ENCODE assay signal across 27 cellular contexts in genomic region chr2:61862085-61862484, GRCh38.
"Had no signal": no experiment of that assay in that cellular context is flagged by ENCODE, and none has a peak within 500 bp of the region (broad histone marks: within the 10 kb centered on the region; RNA-seq: fewer than 3 reads in every experiment).

No MANE protein-coding gene starts in this region.

- DNase-seq: stimulated activated CD4-positive, alpha-beta T cell treated with anti-CD3 and anti-CD28 coated beads, Interleukin-2, amount 100 ng/mL, for 48 hours; stimulated activated CD4-positive, alpha-beta T cell treated with anti-CD3 and anti-CD28 coated beads, Interleukin-4, amount 100 ng/mL, for 1 hour; stimulated activated CD4-positive, alpha-beta T cell treated with anti-CD3 and anti-CD28 coated beads, Interleukin-4, amount 100 ng/mL, for 24 hours; stimulated activated CD4-positive, alpha-beta T cell treated with anti-CD3 and anti-CD28 coated beads, Interleukin-4, amount 100 ng/mL, for 4 hours; stimulated activated CD8-positive, alpha-beta memory T cell treated with anti-CD3 and anti-CD28 coated beads, Interleukin-4, amount 100 ng/mL, for 48 hours; stimulated activated naive B cell treated with anti-CD40 and anti-IgM and Interleukin-4, amounts not matched to agents 10 μg/mL and 1 μg/mL and 100 μg/mL, for 72 hours; stimulated activated naive CD4-positive, alpha-beta T cell; stimulated activated naive CD4-positive, alpha-beta T cell treated with Interleukin-2 at 50 U/mL for 16 hours; stimulated activated naive CD8-positive, alpha-beta T cell treated with anti-CD3 and anti-CD28 coated beads, Interleukin-15, amount 100 ng/mL, for 72 hours; stimulated activated naive CD8-positive, alpha-beta T cell treated with anti-CD3 and anti-CD28 coated beads, Interleukin-15, Interleukin-2, amounts not matched to agents 100 U/mL and 50 U/mL, for 24 hours; stomach; substantia nigra; testis; thyroid gland; tibial artery; transverse colon; trophoblast cell; upper lobe of left lung; upper lobe of right lung; uterus had no signal

- H3K4me1 ChIP-seq: stomach, suprapubic skin, testis, thyroid gland, tibial artery, tibial nerve, transverse colon, upper lobe of left lung, upper lobe of right lung, uterus, vagina had no signal

- H3K36me3 ChIP-seq: uterus had no signal

- H3K9me3 ChIP-seq: suprapubic skin, testis, thoracic aorta, thyroid gland, tibial artery, transverse colon, upper lobe of left lung, upper lobe of right lung, uterus, vagina had no signal

- H3K4me3 ChIP-seq: stomach, suprapubic skin, testis, thoracic aorta, thyroid gland, tibial artery, tibial nerve, transverse colon, upper lobe of left lung, upper lobe of right lung, uterus, vagina had no signal

- ATAC-seq: stimulated activated effector memory CD8-positive, alpha-beta T cell treated with anti-CD3 and anti-CD28 coated beads, Interleukin-12 subunit alpha, Interleukin-12 subunit beta, amount 100 ng/mL, for 72 hours; stimulated activated memory B cell treated with anti-CD40 and anti-IgM and Interleukin-4, amounts not matched to agents 10 μg/mL and 1 μg/mL and 100 μg/mL, for 72 hours; stimulated activated naive B cell treated with anti-CD40 and anti-IgM and Interleukin-4, amounts not matched to agents 10 μg/mL and 1 μg/mL and 100 μg/mL, for 72 hours; stimulated activated naive CD8-positive, alpha-beta T cell treated with anti-CD3 and anti-CD28 coated beads, Interleukin-15, amount 100 ng/mL, for 72 hours; stimulated activated naive CD8-positive, alpha-beta T cell treated with anti-CD3 and anti-CD28 coated beads, Interleukin-15, Interleukin-2, amounts not matched to agents 100 U/mL and 50 U/mL, for 24 hours; upper lobe of right lung had no signal

- FAIRE-seq: urothelium cell line had no signal

- H3K27me3 ChIP-seq: stomach, suprapubic skin, testis, thyroid gland, tibial artery, tibial nerve, transverse colon, upper lobe of left lung, upper lobe of right lung, uterus, vagina had no signal

- H3K27ac ChIP-seq: stomach, suprapubic skin, testis, thoracic aorta, thyroid gland, tibial artery, tibial nerve, transverse colon, upper lobe of left lung, upper lobe of right lung, uterus, vagina had no signal
